In genomic region chr1:207886227-207886626, GRCh38 we compare ENCODE assay signal across 1 cellular context.
TF ChIP-seq lines count a peak whose summit lies in the region.

No MANE protein-coding gene starts in this region.

TF ChIP-seq in K562, 482 proteins besides CTCF, POLR2A, EP300 and RAD21:
- TF ChIP-seq E2F8 (IDR thresholded peaks at IDR 0.05; ENCODE audit: low read depth, partially characterized antibody) (no peak), ZNF263 (CRISPR knock-in tag; IDR thresholded peaks at IDR 0.05; ENCODE audit: borderline replicate concordance) (peak; percentile 94)
